19 cellular contexts compared by ENCODE assay signal in genomic region chr11:73225851-73226250, GRCh38. TPM values are rescaled to one million over a fixed set of nuclear protein-coding genes. Genes with fewer than 3 reads are reported as not detected.
"Had no signal": no experiment of that assay in that cellular context is flagged by ENCODE, and none has a peak within 500 bp of the region (broad histone marks: within the 10 kb centered on the region; RNA-seq: fewer than 3 reads in every experiment).

No MANE protein-coding gene starts in this region.

- H3K9me3 Mint-ChIP-seq: memory B cell; stimulated activated memory B cell treated with anti-CD40 and anti-IgM and Interleukin-4, amounts not matched to agents 10 μg/mL and 1 μg/mL and 100 μg/mL, for 72 hours; T-cell had no signal

- H3K36me3 Mint-ChIP-seq: activated naive CD8-positive, alpha-beta T cell; memory B cell; stimulated activated memory B cell treated with anti-CD40 and anti-IgM and Interleukin-4, amounts not matched to agents 10 μg/mL and 1 μg/mL and 100 μg/mL, for 72 hours; T-cell had no signal

- H3K9me3 ChIP-seq: esophagus muscularis mucosa, ovary, transverse colon had no signal

- H3K4me3 Mint-ChIP-seq: activated naive CD8-positive, alpha-beta T cell; memory B cell; stimulated activated memory B cell treated with anti-CD40 and anti-IgM and Interleukin-4, amounts not matched to agents 10 μg/mL and 1 μg/mL and 100 μg/mL, for 72 hours; T-cell had no signal

- H3K27me3 Mint-ChIP-seq: stimulated activated memory B cell treated with anti-CD40 and anti-IgM and Interleukin-4, amounts not matched to agents 10 μg/mL and 1 μg/mL and 100 μg/mL, for 72 hours had no signal

- H3K4me3 ChIP-seq: dorsolateral prefrontal cortex, esophagus muscularis mucosa, ovary, SK-N-MC, smooth muscle cell, transverse colon had no signal

- DNase-seq: activated CD4-positive, alpha-beta T cell treated with anti-CD3 and anti-CD28 coated beads for 48 hours; activated CD8-positive, alpha-beta memory T cell treated with anti-CD3 and anti-CD28 coated beads for 24 hours; amygdala; foreskin fibroblast; retina; T-cell; T1000; transverse colon; WERI-Rb-1 had no signal

- H3K4me2 ChIP-seq: smooth muscle cell had no signal

- H3K36me3 ChIP-seq: esophagus muscularis mucosa, ovary, transverse colon, WERI-Rb-1 had no signal

- ATAC-seq: left lobe of liver; stimulated activated memory B cell treated with anti-CD40 and anti-IgM and Interleukin-4, amounts not matched to agents 10 μg/mL and 1 μg/mL and 100 μg/mL, for 72 hours; T-cell had no signal

- H3K27ac Mint-ChIP-seq: activated naive CD8-positive, alpha-beta T cell; memory B cell; stimulated activated memory B cell treated with anti-CD40 and anti-IgM and Interleukin-4, amounts not matched to agents 10 μg/mL and 1 μg/mL and 100 μg/mL, for 72 hours; T-cell had no signal

- H3K4me1 Mint-ChIP-seq: memory B cell; stimulated activated memory B cell treated with anti-CD40 and anti-IgM and Interleukin-4, amounts not matched to agents 10 μg/mL and 1 μg/mL and 100 μg/mL, for 72 hours had no signal

- H3K27me3 ChIP-seq: esophagus muscularis mucosa, ovary, transverse colon had no signal

- H3K27ac ChIP-seq: dorsolateral prefrontal cortex, esophagus muscularis mucosa, ovary, SK-N-MC, transverse colon, WERI-Rb-1 had no signal

RNA-seq across cellular contexts. Expression of gene P2RY2, which starts 7.8 kb away (rescaled TPM):
- polyA plus RNA-seq: neural cell, smooth muscle cell had no signal

RNA-seq across cellular contexts. Expression of gene P2RY6, which starts 46.3 kb away (rescaled TPM):
- polyA plus RNA-seq: neural cell had no signal
